In genomic region chr13:71638728-71639127, GRCh38 we compare ENCODE assay signal across 21 cellular contexts.
"Had no signal": no experiment of that assay in that cellular context is flagged by ENCODE, and none has a peak within 500 bp of the region (broad histone marks: within the 10 kb centered on the region; RNA-seq: fewer than 3 reads in every experiment).

No MANE protein-coding gene starts in this region.

- H3K27ac Mint-ChIP-seq: activated CD4-positive, alpha-beta memory T cell treated with anti-CD3 and anti-CD28 coated beads for 36 hours; activated CD4-positive, alpha-beta T cell treated with anti-CD3 and anti-CD28 coated beads, Interleukin-2, amount 10 ng/mL, durations not matched to agents 7 days and 5 days; activated naive CD4-positive, alpha-beta T cell treated with anti-CD3 and anti-CD28 coated beads for 36 hours; activated naive CD8-positive, alpha-beta T cell; activated T-helper 17 cell treated with anti-CD3 and anti-CD28 coated beads, Interleukin-2, amount 50 U/mL, for 72 hours; T-cell had no signal

- H3K4me3 Mint-ChIP-seq: activated CD4-positive, alpha-beta memory T cell treated with anti-CD3 and anti-CD28 coated beads for 36 hours; activated CD4-positive, alpha-beta T cell treated with anti-CD3 and anti-CD28 coated beads, Interleukin-2, amount 10 ng/mL, durations not matched to agents 7 days and 5 days; activated naive CD4-positive, alpha-beta T cell treated with anti-CD3 and anti-CD28 coated beads for 36 hours; activated naive CD8-positive, alpha-beta T cell; activated T-helper 17 cell treated with anti-CD3 and anti-CD28 coated beads, Interleukin-2, amount 50 U/mL, for 72 hours; T-cell had no signal

- ATAC-seq: activated T-helper 17 cell treated with anti-CD3 and anti-CD28 coated beads, Interleukin-2, amount 50 U/mL, for 72 hours; T-cell had no signal

- H3K36me3 Mint-ChIP-seq: activated CD4-positive, alpha-beta memory T cell treated with anti-CD3 and anti-CD28 coated beads for 36 hours; activated naive CD8-positive, alpha-beta T cell; T-cell had no signal

- DNase-seq: activated CD4-positive, alpha-beta memory T cell treated with anti-CD3 and anti-CD28 coated beads for 36 hours; activated CD4-positive, alpha-beta T cell treated with anti-CD3 and anti-CD28 coated beads, Interleukin-2, amount 10 ng/mL, durations not matched to agents 7 days and 5 days; activated CD4-positive, CD25-positive, alpha-beta regulatory T cell; activated CD8-positive, alpha-beta memory T cell treated with anti-CD3 and anti-CD28 coated beads for 24 hours; activated gamma-delta T cell; activated naive CD4-positive, alpha-beta T cell treated with anti-CD3 and anti-CD28 coated beads for 36 hours; activated T-cell treated with anti-CD3 and anti-CD28 coated beads for 4 hours; activated T-cell treated with anti-CD3 and anti-CD28 coated beads, Interleukin-2, amount 50 U/mL, for 48 hours; Kasumi-1; NCI-H1105 treated with DMSO at 0.1 percent for 48 hours; NCI-H1436 treated with DMSO at 0.1 percent for 48 hours; NCI-H187; NCI-H2081; NCI-H226; NCI-H510A; NCI-H526 treated with DMSO at 0.1 percent for 48 hours; SIG-M5; T-cell; T-helper 2 cell had no signal

- H3K9me3 Mint-ChIP-seq: activated CD4-positive, alpha-beta memory T cell treated with anti-CD3 and anti-CD28 coated beads for 36 hours; activated CD4-positive, alpha-beta T cell treated with anti-CD3 and anti-CD28 coated beads, Interleukin-2, amount 10 ng/mL, durations not matched to agents 7 days and 5 days; activated naive CD4-positive, alpha-beta T cell treated with anti-CD3 and anti-CD28 coated beads for 36 hours had no signal

- H3K4me1 Mint-ChIP-seq: activated CD4-positive, alpha-beta T cell treated with anti-CD3 and anti-CD28 coated beads, Interleukin-2, amount 10 ng/mL, durations not matched to agents 7 days and 5 days; activated T-helper 17 cell treated with anti-CD3 and anti-CD28 coated beads, Interleukin-2, amount 50 U/mL, for 72 hours; T-cell had no signal

- H3K27me3 Mint-ChIP-seq: activated CD4-positive, alpha-beta memory T cell treated with anti-CD3 and anti-CD28 coated beads for 36 hours; activated CD4-positive, alpha-beta T cell treated with anti-CD3 and anti-CD28 coated beads, Interleukin-2, amount 10 ng/mL, durations not matched to agents 7 days and 5 days; activated naive CD8-positive, alpha-beta T cell; activated T-helper 17 cell treated with anti-CD3 and anti-CD28 coated beads, Interleukin-2, amount 50 U/mL, for 72 hours; T-cell had no signal
